17 cellular contexts compared by ENCODE assay signal in the genomic region with DNA sequence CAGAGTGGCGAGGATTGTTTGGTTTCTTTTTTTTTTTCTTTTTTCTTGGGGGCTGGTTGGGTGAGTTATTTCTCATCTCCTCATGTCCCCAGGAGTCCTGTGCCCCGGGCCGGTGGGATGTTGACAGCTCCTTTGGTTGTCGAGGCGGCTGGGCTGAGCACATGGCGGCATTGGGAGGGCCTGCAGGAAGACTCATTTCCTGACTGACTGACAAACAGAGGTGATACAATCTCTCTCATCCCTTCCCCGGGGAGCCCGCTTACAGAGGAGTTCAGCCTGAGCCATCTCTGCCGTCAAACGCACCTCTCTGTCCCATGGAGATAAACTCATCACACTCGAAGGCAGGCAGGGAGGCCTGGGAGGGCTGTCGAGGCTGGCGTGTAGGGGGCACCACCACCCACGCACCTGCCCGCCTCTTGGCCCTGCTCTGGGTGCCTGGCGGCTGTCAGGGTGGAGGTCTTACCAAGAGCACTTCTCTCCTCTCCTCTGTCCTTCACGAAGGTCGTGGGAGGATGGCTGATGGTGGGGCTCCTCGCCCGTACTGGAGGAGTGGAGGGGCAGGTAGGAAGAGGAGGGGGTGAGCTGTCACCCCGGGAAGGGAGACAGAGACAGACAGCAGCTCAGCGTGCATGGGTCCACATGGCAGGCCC.
"Had no signal": no experiment of that assay in that cellular context is flagged by ENCODE, and none has a peak within 500 bp of the region (broad histone marks: within the 10 kb centered on the region; RNA-seq: fewer than 3 reads in every experiment).

No MANE protein-coding gene starts in this region.

- H3K4me1 ChIP-seq: esophagus muscularis mucosa, gastroesophageal sphincter, heart right ventricle, prostate gland, right atrium auricular region, vagina had no signal

- H3K4me3 ChIP-seq: esophagus muscularis mucosa, gastroesophageal sphincter, heart right ventricle, prostate gland, right atrium auricular region, tibial nerve, vagina had no signal

- H3K36me3 Mint-ChIP-seq: activated naive CD8-positive, alpha-beta T cell had no signal

- H3K9me3 Mint-ChIP-seq: neural crest cell; stimulated activated naive CD8-positive, alpha-beta T cell treated with anti-CD3 and anti-CD28 coated beads, Interleukin-15, Interleukin-2, amounts not matched to agents 100 ng/mL and 50 ng/mL, for 24 hours had no signal

- H3K27me3 ChIP-seq: right atrium auricular region, tibial nerve, vagina had no signal

- H3K9me3 ChIP-seq: prostate gland, right atrium auricular region, vagina had no signal

- H3K36me3 ChIP-seq: esophagus muscularis mucosa, gastroesophageal sphincter, heart right ventricle, prostate gland, right atrium auricular region, tibial nerve, vagina had no signal

- H3K27ac ChIP-seq: esophagus muscularis mucosa, gastroesophageal sphincter, heart right ventricle, prostate gland, right atrium auricular region, tibial nerve, vagina had no signal

- H3K4me3 Mint-ChIP-seq: activated naive CD8-positive, alpha-beta T cell; neural crest cell; stimulated activated naive CD8-positive, alpha-beta T cell treated with anti-CD3 and anti-CD28 coated beads, Interleukin-15, Interleukin-2, amounts not matched to agents 100 ng/mL and 50 ng/mL, for 24 hours had no signal

- ATAC-seq: gastroesophageal sphincter, heart right ventricle, left colon had no signal

- DNase-seq: activated CD4-positive, alpha-beta T cell treated with anti-CD3 and anti-CD28 coated beads, Interleukin-2, amount 50 U/mL, for 4 hours; dermis blood vessel endothelial cell; effector memory CD4-positive, alpha-beta T cell; heart right ventricle; left colon; mammary epithelial cell; stimulated activated CD4-positive, alpha-beta T cell treated with anti-CD3 and anti-CD28 coated beads, Interleukin-2, amount 100 ng/mL, for 48 hours; T-helper 2 cell had no signal

- H3K27ac Mint-ChIP-seq: activated naive CD8-positive, alpha-beta T cell; stimulated activated naive CD8-positive, alpha-beta T cell treated with anti-CD3 and anti-CD28 coated beads, Interleukin-15, Interleukin-2, amounts not matched to agents 100 ng/mL and 50 ng/mL, for 24 hours had no signal
